Comparison of ENCODE assay signal across 1 cellular context in genomic region chr2:27085670-27086089, GRCh38.
A peak's percentile ranks its signal among the peaks of the same experiment; 100 is the strongest.
TF ChIP-seq lines count a peak whose summit lies in the region.

No MANE protein-coding gene starts in this region.

TF ChIP-seq in K562, 482 proteins besides CTCF, POLR2A, EP300 and RAD21 (continued from another document and continues in another):
- TF ChIP-seq MGA (IDR thresholded peaks at IDR 0.05) (peak; percentile 54), ZNF592 (IDR thresholded peaks at IDR 0.05) (no peak), SIX5 (IDR thresholded peaks at IDR 0.05; ENCODE audit: borderline replicate concordance in 1 of 2, insufficient read depth in 1 of 2, low read depth in 1 of 2, low read length in 2 of 2) (no peak), DDX20 (tag; IDR thresholded peaks at IDR 0.05; ENCODE audit: low read depth) (no peak), ZFX (CRISPR knock-in tag; IDR thresholded peaks at IDR 0.05) (peak; percentile 42), GATAD2A (IDR thresholded peaks at IDR 0.05) (0 out of 2 replicates have a peak, but pooled peaks have one; percentile 48), MAX (CRISPR knock-in tag; IDR thresholded peaks at IDR 0.05) (peak; percentile 52; the same call in 1 of the 2 replicates), ZNF407 (IDR thresholded peaks at IDR 0.05; ENCODE audit: low read depth) (no peak), RNF2 (IDR thresholded peaks at IDR 0.05) (peak; percentile 30; the same call in 1 of the 2 replicates), HES1 (IDR thresholded peaks at IDR 0.05; ENCODE audit: low read depth) (no peak), FOXJ3 (CRISPR knock-in tag; IDR thresholded peaks at IDR 0.05) (no peak), NR2F6 (CRISPR knock-in tag; IDR thresholded peaks at IDR 0.05) (no peak), BCL6 (CRISPR knock-in tag; IDR thresholded peaks at IDR 0.05) (no peak), ETS1 (conservative IDR thresholded peaks at IDR 0.05; ENCODE audit: control insufficient read depth, low read depth, low read length) (no peak), FOXP1 (CRISPR knock-in tag; IDR thresholded peaks at IDR 0.05) (peak; percentile 8; the same call in 1 of the 2 replicates), SMARCB1 (IDR thresholded peaks at IDR 0.05; ENCODE audit: insufficient read length, low read depth) (no peak), SUPT5H (IDR thresholded peaks at IDR 0.05) (no peak), HMG20A (CRISPR knock-in tag; conservative IDR thresholded peaks at IDR 0.05) (no peak), ZNF717 (CRISPR knock-in tag; IDR thresholded peaks at IDR 0.05) (no peak), GTF2A2 (tag; IDR thresholded peaks at IDR 0.05) (no peak; the same call in 1 of the 2 replicates), GTF2B (IDR thresholded peaks at IDR 0.05; ENCODE audit: extremely low read depth, insufficient read length) (no peak), ATF1 (CRISPR knock-in tag; IDR thresholded peaks at IDR 0.05) (no peak), ATF1 (tag; IDR thresholded peaks at IDR 0.05) (no peak), HNRNPH1 (optimal IDR thresholded peaks at IDR 0.05; ENCODE audit: low read depth, low read length) (no peak), MAFG (tag; conservative IDR thresholded peaks at IDR 0.05) (peak; percentile 18; the same call in 1 of the 2 replicates), ZEB2 (IDR thresholded peaks at IDR 0.05) (no peak), NFE2L1 (tag; IDR thresholded peaks at IDR 0.05; ENCODE audit: borderline replicate concordance, low read depth) (no peak), KLF13 (tag; IDR thresholded peaks at IDR 0.05; ENCODE audit: borderline replicate concordance, low read depth) (no peak)
